In genomic region chr4:89821612-89822011, GRCh38 we compare ENCODE assay signal across 8 cellular contexts. TPM values are rescaled to one million over a fixed set of nuclear protein-coding genes. Genes with fewer than 3 reads are reported as not detected.
"Had no signal": no experiment of that assay in that cellular context is flagged by ENCODE, and none has a peak within 500 bp of the region (broad histone marks: within the 10 kb centered on the region; RNA-seq: fewer than 3 reads in every experiment).

No MANE protein-coding gene starts in this region.

- H3K27ac Mint-ChIP-seq: IgD-negative memory B cell had no signal

- DNase-seq: GM23248, GOT3, H9, HCEC 1CT had no signal

- H2AFZ ChIP-seq: GM23248 had no signal

- H3K27ac ChIP-seq: GM23248 had no signal

- H3K27me3 Mint-ChIP-seq: IgD-negative memory B cell had no signal

- H3K36me3 Mint-ChIP-seq: IgD-negative memory B cell had no signal

- H3K4me1 Mint-ChIP-seq: IgD-negative memory B cell had no signal

- FAIRE-seq: H54, HTR-8/SVneo had no signal

- H3K9ac ChIP-seq: GM23248 had no signal

- H3K9me3 Mint-ChIP-seq: H9, IgD-negative memory B cell had no signal

- H3K4me3 Mint-ChIP-seq: H9, IgD-negative memory B cell had no signal

- H3K4me3 ChIP-seq: GM23248 had no signal

RNA-seq across cellular contexts. Expression of gene SNCA, which starts 15.3 kb away (rescaled TPM):
- total RNA-seq: GM23248, HT-29 had no signal
